In the genomic region with DNA sequence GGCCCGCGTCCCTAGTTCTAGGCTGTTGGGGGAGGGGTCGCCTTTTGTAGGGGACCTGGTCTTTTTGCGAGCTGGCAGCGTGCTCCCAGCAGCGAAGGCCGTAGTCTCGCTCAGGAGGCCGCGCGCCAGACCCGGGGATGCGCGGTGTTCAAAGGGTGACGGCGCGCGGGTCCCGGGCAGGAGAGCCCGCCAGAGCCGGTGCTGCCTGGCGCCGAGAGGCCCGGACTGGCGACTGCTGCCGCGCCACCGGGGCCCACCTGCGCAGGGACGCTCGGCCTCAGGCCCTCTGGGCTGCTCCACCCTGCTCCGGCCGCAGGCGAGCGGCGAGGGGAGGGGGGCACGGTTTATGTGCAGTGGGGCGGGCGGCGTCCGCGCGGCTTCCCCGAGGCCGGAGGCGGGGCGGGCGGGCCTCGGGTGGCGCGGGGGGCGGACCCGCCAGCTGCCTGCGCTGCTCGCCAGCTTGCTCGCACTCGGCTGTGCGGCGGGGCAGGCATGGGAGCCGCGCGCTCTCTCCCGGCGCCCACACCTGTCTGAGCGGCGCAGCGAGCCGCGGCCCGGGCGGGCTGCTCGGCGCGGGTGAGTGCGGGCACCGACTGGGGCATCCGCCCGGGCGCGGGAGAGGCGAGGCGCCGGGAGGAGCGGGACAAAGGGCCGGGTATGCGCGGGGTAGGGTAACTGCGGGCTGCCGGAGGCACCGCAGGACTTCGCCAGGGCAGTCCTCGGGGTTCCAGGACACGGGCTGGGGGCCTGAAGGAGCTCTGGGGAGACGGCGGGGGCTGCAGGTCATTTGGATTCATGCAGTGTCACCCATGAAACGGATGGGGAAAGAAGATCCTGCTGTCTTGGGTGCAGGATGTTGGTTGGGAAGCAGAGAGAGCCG, we compare ENCODE assay signal across 8 cellular contexts. TPM values are rescaled to one million over a fixed set of nuclear protein-coding genes. Genes with fewer than 3 reads are reported as not detected.
A peak's percentile ranks its signal among the peaks of the same experiment; 100 is the strongest.
DNase-seq lines count a peak whose midpoint lies in the region; ATAC-seq and TF ChIP-seq lines count a peak whose summit lies in the region.

A gene with protein sequence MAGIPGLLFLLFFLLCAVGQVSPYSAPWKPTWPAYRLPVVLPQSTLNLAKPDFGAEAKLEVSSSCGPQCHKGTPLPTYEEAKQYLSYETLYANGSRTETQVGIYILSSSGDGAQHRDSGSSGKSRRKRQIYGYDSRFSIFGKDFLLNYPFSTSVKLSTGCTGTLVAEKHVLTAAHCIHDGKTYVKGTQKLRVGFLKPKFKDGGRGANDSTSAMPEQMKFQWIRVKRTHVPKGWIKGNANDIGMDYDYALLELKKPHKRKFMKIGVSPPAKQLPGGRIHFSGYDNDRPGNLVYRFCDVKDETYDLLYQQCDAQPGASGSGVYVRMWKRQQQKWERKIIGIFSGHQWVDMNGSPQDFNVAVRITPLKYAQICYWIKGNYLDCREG (plus strand): TSS at position 467 of the 880 bp plus-strand sequence. CDS start 7,102 bp downstream, outside the sequence.

- 1% methylated on average over 83 of the region's 97 CpGs; no CpG with 5 or more reads in 1 of the 2 donors for WGBS in transverse colon (ENCODE audit: low coverage in 1 of 2), 2 donors

- no peak for TF ChIP-seq EP300 in transverse colon (IDR thresholded peaks at IDR 0.05; ENCODE audit: low read depth)

- H3K4me1 ChIP-seq in naive thymus-derived CD4-positive, alpha-beta T cell (ENCODE audit: control insufficient read depth in 2 of 2, insufficient read depth in 2 of 2, low read length in 2 of 2): peaks cover 0 to 12% of the 10 kb centered on the region in 2 donors
- H3K4me1 ChIP-seq in transverse colon: peaks cover 4 to 39% (median 8%) of the 10 kb centered on the region in 4 donors

- peak within 1 kb of the TSS; percentile 32 to 80 (median 68) for H3K4me3 Mint-ChIP-seq in naive thymus-derived CD4-positive, alpha-beta T cell

- no peaks in the 10 kb centered on the region for H3K9me3 ChIP-seq in naive thymus-derived CD4-positive, alpha-beta T cell (ENCODE audit: control insufficient read depth in 2 of 3, low read length in 3 of 3)
- H3K9me3 ChIP-seq in transverse colon: no peaks in the 10 kb centered on the region

- peak within 1 kb of the TSS; percentile 77 for H3K4me3 ChIP-seq in fibroblast of pulmonary artery (replicated peaks; ENCODE audit: low read depth, low read length)
- H3K4me3 ChIP-seq in naive thymus-derived CD4-positive, alpha-beta T cell (ENCODE audit: low read length): no peak within 1 kb of the TSS
- H3K4me3 ChIP-seq in transverse colon: peak within 1 kb of the TSS; percentile 63 to 79 (median 76)

- POLR2A ChIA-PET in naive thymus-derived CD4-positive, alpha-beta T cell (lab: Charles Lee): no interaction called here

- CTCF ChIA-PET in naive thymus-derived CD4-positive, alpha-beta T cell (lab: Charles Lee): no interaction called here

- peaks cover 0 to 4% of the 10 kb centered on the region in 2 donors for H3K27me3 ChIP-seq in naive thymus-derived CD4-positive, alpha-beta T cell (ENCODE audit: control insufficient read depth in 2 of 2, insufficient read depth in 2 of 2, low read length in 2 of 2)
- no peaks in the 10 kb centered on the region for H3K27me3 ChIP-seq in transverse colon

- peak; percentile 33 for TF ChIP-seq POLR2A in transverse colon (IDR thresholded peaks at IDR 0.05)

- TF ChIP-seq CTCF in fibroblast of pulmonary artery (IDR thresholded peaks at IDR 0.05; ENCODE audit: low read length, missing control alignments) (no peak), transverse colon (IDR thresholded peaks at IDR 0.05) (no peak)

- intact Hi-C loops in naive thymus-derived CD4-positive, alpha-beta T cell (cut with micrococcal nuclease): loop anchor here in 1 of 2 donors (5.0 to 10.0 kb wide), 4 partner anchors 128 to 1046 kb away; a partner anchor contains a TSS
- intact Hi-C loops in transverse colon (cut with DNase I; ENCODE audit: low total_unique reads): loop anchor here (5.0 to 10.0 kb wide), 2 partner anchors 133 to 176 kb away; no protein-coding TSS in a partner anchor

- peaks cover 0 to 41% (median 9%) of the 10 kb centered on the region in 7 donors for H3K4me1 Mint-ChIP-seq in naive thymus-derived CD4-positive, alpha-beta T cell

- ATAC-seq in GM18502 (IDR thresholded peaks at IDR 0.05; ENCODE audit: poor library complexity, unreplicated experiment) (peak; percentile 52), HG02852 (IDR thresholded peaks at IDR 0.05; ENCODE audit: unreplicated experiment) (no peak)
- ATAC-seq in naive thymus-derived CD4-positive, alpha-beta T cell: peak; percentile 77

- H3K27me3 Mint-ChIP-seq in naive thymus-derived CD4-positive, alpha-beta T cell: peaks cover 28 to 66% (median 61%) of the 10 kb centered on the region in 5 donors

- in situ Hi-C loops in ACHN (cut with HindIII; ENCODE audit: low pct_ligation_motif_present, low pct_unique_long_range_greater_than_20kb, low sequenced_read_pairs): no loop called here
- in situ Hi-C loops in transverse colon (cut with MboI; ENCODE audit: low pct_ligation_motif_present in 1 of 4, low pct_unique_long_range_greater_than_20kb in 1 of 4, low sequenced_read_pairs in 3 of 4): loop anchor here in 1 of 4 donors (25.0 kb wide), 1 partner anchor 188 kb away; no protein-coding TSS in a partner anchor

- H3K27ac Mint-ChIP-seq in naive thymus-derived CD4-positive, alpha-beta T cell: peak within 1 kb of the TSS in 1 of 9 donors; percentile 35

- H3K27ac ChIP-seq in naive thymus-derived CD4-positive, alpha-beta T cell (ENCODE audit: low read depth, low read length): no peak within 1 kb of the TSS
- H3K27ac ChIP-seq in transverse colon: peak within 1 kb of the TSS; percentile 79 to 90 (median 86)

- DNase-seq in ACHN (peak; percentile 73), NCI-H128 (lab: John Stamatoyannopoulos, UW; ENCODE audit: unreplicated experiment) (peak; percentile 36), fibroblast of pulmonary artery (ENCODE audit: low read depth) (peak; percentile 68), transverse colon (peak; percentile 77)
- peak; percentile 56 to 66 for DNase-seq in activated T-cell treated with anti-CD3 and anti-CD28 coated beads, Interleukin-2, amount 50 U/mL, for 48 hours
- DNase-seq in naive thymus-derived CD4-positive, alpha-beta T cell: peak in 2 of 9 donors; percentile 14 to 67

- H3K36me3 ChIP-seq in naive thymus-derived CD4-positive, alpha-beta T cell (ENCODE audit: control insufficient read depth in 2 of 3, insufficient read depth in 3 of 3, low read length in 3 of 3): no peaks in the 10 kb centered on the region
- no peaks in the 10 kb centered on the region for H3K36me3 ChIP-seq in transverse colon

- peaks cover 0 to 2% (median 0%) of the 10 kb centered on the region in 5 donors for H3K36me3 Mint-ChIP-seq in naive thymus-derived CD4-positive, alpha-beta T cell

- H3K9me3 Mint-ChIP-seq in naive thymus-derived CD4-positive, alpha-beta T cell: no peaks in the 10 kb centered on the region

RNA-seq across cellular contexts. Expression of the gene that starts here (rescaled TPM):
- 1 to 10 TPM in 3 of 5 experiments, under 1 TPM in 2; 0.24 to 9.7 (median 1.3) TPM for total RNA-seq in naive thymus-derived CD4-positive, alpha-beta T cell
- under 1 TPM; 0.07 to 0.54 TPM for polyA plus RNA-seq in naive thymus-derived CD4-positive, alpha-beta T cell
- 100 to 1,000 TPM in 1 of 4 donors, 10 to 100 TPM in 3; 48.8 to 220 (median 49.7) TPM for total RNA-seq in transverse colon

Comparison
In these comparisons a context has a peak if more than half of its experiments do, and no peak if none do; other contexts are left out.
1. RNA of the gene that starts here (total RNA-seq): 48.8 to 220 TPM in transverse colon; 0.24 to 9.7 TPM in naive thymus-derived CD4-positive, alpha-beta T cell; every median in the first group is over 4 times any median in the second.